16 cellular contexts compared by ENCODE assay signal in the genomic region with DNA sequence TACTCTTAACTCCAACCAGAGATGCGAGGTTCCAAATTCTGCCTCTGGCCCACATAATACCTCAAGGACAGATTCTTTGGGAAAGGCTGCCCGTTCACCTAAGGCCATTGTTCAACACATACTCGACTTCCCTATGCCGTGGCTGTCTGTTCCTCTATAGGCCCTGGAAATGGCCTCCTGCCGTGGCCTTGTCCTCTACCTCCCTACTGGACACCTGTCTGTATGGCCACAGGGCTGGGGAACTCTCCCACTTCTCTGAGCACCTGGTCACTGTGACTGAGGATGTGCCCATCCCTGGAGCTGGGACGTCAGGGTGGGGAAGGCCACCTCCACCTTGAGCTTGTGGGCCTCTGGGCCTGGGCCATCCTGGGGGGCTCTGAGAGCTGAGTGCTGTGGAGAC.
DNase-seq lines count a peak whose midpoint lies in the region; ATAC-seq and TF ChIP-seq lines count a peak whose summit lies in the region.
"Had no signal": no experiment of that assay in that cellular context is flagged by ENCODE, and none has a peak within 500 bp of the region (broad histone marks: within the 10 kb centered on the region; RNA-seq: fewer than 3 reads in every experiment).

No MANE protein-coding gene starts in this region.

- no peak for TF ChIP-seq POLR2A in esophagus muscularis mucosa (IDR thresholded peaks at IDR 0.05; ENCODE audit: low read depth)

- intact Hi-C loops in esophagus muscularis mucosa (cut with DNase I), result no loop called here

- H3K27ac Mint-ChIP-seq in type B pancreatic cell, result no peak overlapping the region
- H3K27ac Mint-ChIP-seq: CD4-positive, alpha-beta memory T cell had no signal

- no peaks in the 10 kb centered on the region for H3K36me3 ChIP-seq in esophagus muscularis mucosa
- H3K36me3 ChIP-seq: BE2C, HAP-1 had no signal

- no peaks in the 10 kb centered on the region for H3K36me3 Mint-ChIP-seq in type B pancreatic cell
- H3K36me3 Mint-ChIP-seq: CD4-positive, alpha-beta memory T cell had no signal

- WGBS in esophagus muscularis mucosa, result 97% methylated on average over 6 of the region's 6 CpGs

- H3K9me3 ChIP-seq in esophagus muscularis mucosa, result peaks cover 0 to 8% (median 2%) of the 10 kb centered on the region in 4 donors
- H3K9me3 ChIP-seq: A549, BE2C, HAP-1 had no signal

- H3K4me3 Mint-ChIP-seq in type B pancreatic cell, result no peak overlapping the region
- H3K4me3 Mint-ChIP-seq: CD4-positive, alpha-beta memory T cell had no signal

- no peak for TF ChIP-seq CTCF in coronary artery (IDR thresholded peaks at IDR 0.05)
- TF ChIP-seq CTCF in esophagus muscularis mucosa (IDR thresholded peaks at IDR 0.05), result no peak
- no peak for TF ChIP-seq CTCF in type B pancreatic cell (conservative IDR thresholded peaks at IDR 0.05)

- no peak overlapping the region for H3K4me3 ChIP-seq in coronary artery
- H3K4me3 ChIP-seq in esophagus muscularis mucosa, result no peak overlapping the region
- H3K4me3 ChIP-seq: A549, HAP-1 had no signal

- no peak for ATAC-seq in GM21529 (IDR thresholded peaks at IDR 0.05; ENCODE audit: unreplicated experiment)
- ATAC-seq in GM19455 (IDR thresholded peaks at IDR 0.05; ENCODE audit: unreplicated experiment), result no peak
- ATAC-seq: A549 had no signal

- H3K9me3 Mint-ChIP-seq in type B pancreatic cell, result no peaks in the 10 kb centered on the region

- H3K27me3 Mint-ChIP-seq in type B pancreatic cell, result peaks cover 25% of the 10 kb centered on the region

- peaks cover 0 to 7% (median 0%) of the 10 kb centered on the region in 4 donors for H3K27me3 ChIP-seq in esophagus muscularis mucosa

- H3K27ac ChIP-seq in coronary artery, result no peak overlapping the region
- no peak overlapping the region for H3K27ac ChIP-seq in esophagus muscularis mucosa (replicated peaks in 1 of 4)
- H3K27ac ChIP-seq: A549, C4-2B had no signal

- TF ChIP-seq EP300 in esophagus muscularis mucosa (IDR thresholded peaks at IDR 0.05), result no peak

- H3K4me1 ChIP-seq in esophagus muscularis mucosa, result no peaks in the 10 kb centered on the region
- H3K4me1 ChIP-seq: A549, BE2C, HAP-1 had no signal

- DNase-seq in coronary artery (ENCODE audit: low spot score) (peak; percentile 68), esophagus muscularis mucosa (ENCODE audit: extremely low spot score) (peak; percentile 47), mesenteric fat pad (ENCODE audit: low spot score) (peak; percentile 80), type B pancreatic cell (ENCODE audit: extremely low spot score, unreplicated experiment) (peak; percentile 53), LoVo (ENCODE audit: low spot score) (no peak)
- DNase-seq: BE2C; CD4-positive, alpha-beta memory T cell; DMS153; DMS79 treated with DMSO at 0.1 percent for 48 hours; EL; GOT3 had no signal

- no peaks in the 10 kb centered on the region for H3K4me1 Mint-ChIP-seq in type B pancreatic cell (ENCODE audit: unreplicated experiment)
- H3K4me1 Mint-ChIP-seq: CD4-positive, alpha-beta memory T cell had no signal
